ENCODE assay signal across 10 cellular contexts in genomic region chr4:110112056-110112455, GRCh38.
"Had no signal": no experiment of that assay in that cellular context is flagged by ENCODE, and none has a peak within 500 bp of the region (broad histone marks: within the 10 kb centered on the region; RNA-seq: fewer than 3 reads in every experiment).

No MANE protein-coding gene starts in this region.

- H3K4me3 ChIP-seq: GM23248, HAP-1 had no signal

- H3K36me3 ChIP-seq: HAP-1 had no signal

- H3K36me3 Mint-ChIP-seq: IgD-negative memory B cell had no signal

- H3K27ac Mint-ChIP-seq: HFFc6, IgD-negative memory B cell had no signal

- H2AFZ ChIP-seq: GM23248 had no signal

- H3K27ac ChIP-seq: GM23248, HL-60 had no signal

- ATAC-seq: HCT116, HepG2 had no signal

- FAIRE-seq: H1, H54, HepG2 had no signal

- H3K9ac ChIP-seq: GM23248 had no signal

- H3K9me3 Mint-ChIP-seq: HFFc6, IgD-negative memory B cell had no signal

- H3K4me3 Mint-ChIP-seq: HFFc6, IgD-negative memory B cell had no signal

- H3K9me3 ChIP-seq: HAP-1 had no signal

- DNase-seq: GM23248, HFFc6, KBM-7 had no signal
